ENCODE assay signal across 1 cellular context in genomic region chr16:28520672-28521071, GRCh38.
TF ChIP-seq lines count a peak whose summit lies in the region.

No MANE protein-coding gene starts in this region.

TF ChIP-seq in HepG2, 621 proteins besides CTCF, POLR2A, EP300 and RAD21 (continues in another document):
- TF ChIP-seq TMF1 (CRISPR knock-in tag; IDR thresholded peaks at IDR 0.05; ENCODE audit: low read depth), result no peak
- TF ChIP-seq KIAA2018 (CRISPR knock-in tag; IDR thresholded peaks at IDR 0.05; ENCODE audit: borderline replicate concordance), result no peak
- no peak for TF ChIP-seq ZNF431 (CRISPR knock-in tag; IDR thresholded peaks at IDR 0.05; ENCODE audit: borderline replicate concordance, low read depth)
- TF ChIP-seq ZFP36L2 (CRISPR knock-in tag; IDR thresholded peaks at IDR 0.05), result no peak
- no peak for TF ChIP-seq ZNF274 (CRISPR knock-in tag; IDR thresholded peaks at IDR 0.05)
- TF ChIP-seq ZNF275 (CRISPR knock-in tag; IDR thresholded peaks at IDR 0.05; ENCODE audit: borderline replicate concordance), result no peak
- peak; percentile 21; the same call in 1 of the 2 replicates for TF ChIP-seq RXRA (CRISPR knock-in tag; IDR thresholded peaks at IDR 0.05)
- TF ChIP-seq CENPBD1 (CRISPR knock-in tag; IDR thresholded peaks at IDR 0.05; ENCODE audit: borderline replicate concordance, low read depth), result no peak
- no peak for TF ChIP-seq MAF1 (CRISPR knock-in tag; IDR thresholded peaks at IDR 0.05; ENCODE audit: borderline replicate concordance)
- TF ChIP-seq ZFP36 (IDR thresholded peaks at IDR 0.05; ENCODE audit: borderline replicate concordance, low read depth, low read length, partially characterized antibody), result no peak
- TF ChIP-seq ZBTB10 (CRISPR knock-in tag; IDR thresholded peaks at IDR 0.05; ENCODE audit: borderline replicate concordance), result no peak
- TF ChIP-seq ZNF430 (CRISPR knock-in tag; IDR thresholded peaks at IDR 0.05), result 0 out of 2 replicates have a peak, but pooled peaks have one; percentile 45
- TF ChIP-seq ZBTB38 (CRISPR knock-in tag; IDR thresholded peaks at IDR 0.05), result no peak
- no peak for TF ChIP-seq ZNF670 (CRISPR knock-in tag; IDR thresholded peaks at IDR 0.05; ENCODE audit: borderline replicate concordance)
- TF ChIP-seq KMT2B (CRISPR knock-in tag; IDR thresholded peaks at IDR 0.05), result no peak
- no peak for TF ChIP-seq RBM39 (IDR thresholded peaks at IDR 0.05; ENCODE audit: low read depth, low read length, poor library complexity, severe bottlenecking)
- no peak for TF ChIP-seq GABPA (IDR thresholded peaks at IDR 0.05; ENCODE audit: low read depth, low read length)
- TF ChIP-seq GABPA (CRISPR knock-in tag; IDR thresholded peaks at IDR 0.05; ENCODE audit: low read depth), result no peak
- no peak for TF ChIP-seq ZBTB1 (CRISPR knock-in tag; IDR thresholded peaks at IDR 0.05; ENCODE audit: borderline replicate concordance)
- no peak for TF ChIP-seq ATF7 (IDR thresholded peaks at IDR 0.05)
- no peak for TF ChIP-seq ATF7 (CRISPR knock-in tag; IDR thresholded peaks at IDR 0.05)
- TF ChIP-seq NR2C2 (CRISPR knock-in tag; IDR thresholded peaks at IDR 0.05; ENCODE audit: borderline replicate concordance), result peak; percentile 46; the same call in 1 of the 2 replicates
- TF ChIP-seq ZNF788 (CRISPR knock-in tag; IDR thresholded peaks at IDR 0.05; ENCODE audit: borderline replicate concordance), result peak; percentile 25; the same call in 1 of the 2 replicates
- TF ChIP-seq ZNF646 (CRISPR knock-in tag; IDR thresholded peaks at IDR 0.05), result no peak
- peak; percentile 69 for TF ChIP-seq NR2F6 (IDR thresholded peaks at IDR 0.05)
- TF ChIP-seq NR2F6 (CRISPR knock-in tag; IDR thresholded peaks at IDR 0.05), result peak; percentile 47
- no peak for TF ChIP-seq ZNF784 (CRISPR knock-in tag; IDR thresholded peaks at IDR 0.05; ENCODE audit: borderline replicate concordance)
- no peak for TF ChIP-seq ZNF768 (CRISPR knock-in tag; IDR thresholded peaks at IDR 0.05)
- no peak for TF ChIP-seq KDM3A (CRISPR knock-in tag; IDR thresholded peaks at IDR 0.05; ENCODE audit: low read depth)
- TF ChIP-seq ZNF790 (CRISPR knock-in tag; IDR thresholded peaks at IDR 0.05; ENCODE audit: borderline replicate concordance), result no peak
- no peak for TF ChIP-seq HDAC2 (CRISPR knock-in tag; IDR thresholded peaks at IDR 0.05)
- TF ChIP-seq LRRFIP1 (CRISPR knock-in tag; conservative IDR thresholded peaks at IDR 0.05), result no peak
- TF ChIP-seq NR2F2 (IDR thresholded peaks at IDR 0.05; ENCODE audit: borderline replicate concordance, low read depth), result peak; percentile 45; the same call in 1 of the 2 replicates
- TF ChIP-seq E2F1 (CRISPR knock-in tag; IDR thresholded peaks at IDR 0.05), result no peak
- peak in 1 of 2 experiments; percentile 15; a peak in 1 of 4 replicates for TF ChIP-seq NR2F1 (CRISPR knock-in tag; IDR thresholded peaks at IDR 0.05)
